20 cellular contexts compared by ENCODE assay signal in the genomic region with DNA sequence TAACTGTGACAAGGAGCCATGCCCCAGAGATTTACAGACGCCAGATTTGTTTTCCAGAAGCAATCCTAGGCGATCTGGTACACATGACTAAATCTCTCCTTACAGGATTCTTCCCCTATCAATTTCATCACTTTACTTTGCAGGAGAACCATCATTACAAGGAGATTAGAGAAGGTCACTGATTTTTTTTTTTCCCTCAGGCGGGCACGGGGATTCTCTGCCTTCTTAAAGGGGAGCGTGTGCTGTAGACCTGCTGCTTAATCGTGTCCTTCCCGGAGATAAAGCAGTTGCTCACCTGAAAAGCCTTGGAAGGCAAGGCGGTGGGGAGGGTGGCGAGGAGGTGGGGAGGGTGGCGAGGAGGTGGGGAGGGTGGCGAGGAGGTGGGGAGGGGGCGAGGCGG. TPM values are rescaled to one million over a fixed set of nuclear protein-coding genes. Genes with fewer than 3 reads are reported as not detected.
"Had no signal": no experiment of that assay in that cellular context is flagged by ENCODE, and none has a peak within 500 bp of the region (broad histone marks: within the 10 kb centered on the region; RNA-seq: fewer than 3 reads in every experiment).

No MANE protein-coding gene starts in this region.

- H3K27ac ChIP-seq: breast epithelium, epithelial cell of prostate, heart right ventricle, left ventricle myocardium inferior, upper lobe of left lung had no signal

- H3K27me3 ChIP-seq: breast epithelium, upper lobe of left lung had no signal

- H3K9me3 ChIP-seq: breast epithelium, heart right ventricle, left ventricle myocardium inferior, mucosa of descending colon, upper lobe of left lung had no signal

- H3K36me3 ChIP-seq: breast epithelium, heart right ventricle, left ventricle myocardium inferior, upper lobe of left lung had no signal

- H3K4me1 ChIP-seq: breast epithelium, heart right ventricle, left ventricle myocardium inferior, upper lobe of left lung had no signal

- DNase-seq: activated CD4-positive, alpha-beta T cell treated with anti-CD3 and anti-CD28 coated beads, Interleukin-2, amount 50 U/mL, for 1 hour; activated naive CD4-positive, alpha-beta T cell; activated naive CD8-positive, alpha-beta T cell treated with anti-CD3 and anti-CD28 coated beads, Interleukin-2, amount 50 U/mL, for 24 hours; activated T-cell treated with anti-CD3 and anti-CD28 coated beads for 4 hours; aorta; dermis blood vessel endothelial cell; effector memory CD8-positive, alpha-beta T cell; heart right ventricle; left ventricle myocardium inferior; mucosa of descending colon; natural killer cell; nucleus accumbens; right cardiac atrium; stimulated activated CD4-positive, alpha-beta T cell treated with anti-CD3 and anti-CD28 coated beads, Interleukin-4, amount 100 ng/mL, for 4 hours; stimulated activated CD8-positive, alpha-beta memory T cell treated with anti-CD3 and anti-CD28 coated beads, Interleukin-4, amount 100 ng/mL, for 48 hours; stimulated activated naive CD4-positive, alpha-beta T cell treated with Interleukin-2 at 50 U/mL for 16 hours; upper lobe of left lung had no signal

- ATAC-seq: activated naive CD8-positive, alpha-beta T cell treated with anti-CD3 and anti-CD28 coated beads, Interleukin-2, amount 50 U/mL, for 24 hours; effector memory CD8-positive, alpha-beta T cell; heart right ventricle; natural killer cell; right cardiac atrium had no signal

- H3K4me3 ChIP-seq: breast epithelium, heart right ventricle, left ventricle myocardium inferior, mucosa of descending colon, upper lobe of left lung had no signal

RNA-seq across cellular contexts. Expression of gene MRAP2, which starts 14.4 kb away (rescaled TPM):
- total RNA-seq: activated CD8-positive, alpha-beta memory T cell treated with anti-CD3 and anti-CD28 coated beads for 36 hours; natural killer cell had no signal
